8 cellular contexts compared by ENCODE assay signal in genomic region chr19:7636691-7637373, GRCh38. TPM values are rescaled to one million over a fixed set of nuclear protein-coding genes. Genes with fewer than 3 reads are reported as not detected.
DNase-seq lines count a peak whose midpoint lies in the region; ATAC-seq lines count a peak whose summit lies in the region.

Gene STXBP2 (plus strand): TSS chr19:7637110. CDS start chr19:7637150, 40 bp downstream.

- ATAC-seq in GM18502 (IDR thresholded peaks at IDR 0.05; ENCODE audit: poor library complexity, unreplicated experiment) (peak; percentile 73), HG03159 (IDR thresholded peaks at IDR 0.05; ENCODE audit: unreplicated experiment) (peak; percentile 75), GM21786 (IDR thresholded peaks at IDR 0.05; ENCODE audit: unreplicated experiment) (no peak)
- peak; percentile 98 for ATAC-seq in naive thymus-derived CD4-positive, alpha-beta T cell

- peaks cover 0 to 5% (median 0%) of the 10 kb centered on the region in 11 donors for H3K9me3 Mint-ChIP-seq in naive thymus-derived CD4-positive, alpha-beta T cell
- H3K9me3 Mint-ChIP-seq in stimulated activated naive CD8-positive, alpha-beta T cell treated with anti-CD3 and anti-CD28 coated beads, Interleukin-15, Interleukin-2, amounts not matched to agents 100 ng/mL and 50 ng/mL, for 24 hours, result no peaks in the 10 kb centered on the region

- H3K4me3 ChIP-seq in naive thymus-derived CD4-positive, alpha-beta T cell (ENCODE audit: low read length), result peak within 1 kb of the TSS; percentile 81

- peaks cover 0 to 34% (median 0%) of the 10 kb centered on the region in 3 experiments for H3K36me3 ChIP-seq in naive thymus-derived CD4-positive, alpha-beta T cell (ENCODE audit: control insufficient read depth in 2 of 3, insufficient read depth in 3 of 3, low read length in 3 of 3)

- peaks cover 0 to 13% (median 8%) of the 10 kb centered on the region in 5 donors for H3K36me3 Mint-ChIP-seq in naive thymus-derived CD4-positive, alpha-beta T cell
- H3K36me3 Mint-ChIP-seq in stimulated activated naive CD8-positive, alpha-beta T cell treated with anti-CD3 and anti-CD28 coated beads, Interleukin-15, Interleukin-2, amounts not matched to agents 100 ng/mL and 50 ng/mL, for 24 hours (ENCODE audit: low read depth), result peaks cover 11% of the 10 kb centered on the region

- POLR2A ChIA-PET in naive thymus-derived CD4-positive, alpha-beta T cell (lab: Charles Lee), result interaction anchor here (1.3 to 2.9 kb wide), 3 partner anchors 7 to 12 kb away, joined by 4 to 15 read pairs (median 8); partner anchors contain the start of genes PET100 and XAB2

- peak within 1 kb of the TSS; percentile 80 to 92 (median 88) for H3K27ac Mint-ChIP-seq in naive thymus-derived CD4-positive, alpha-beta T cell
- peak within 1 kb of the TSS; percentile 72 for H3K27ac Mint-ChIP-seq in stimulated activated naive CD8-positive, alpha-beta T cell treated with anti-CD3 and anti-CD28 coated beads, Interleukin-15, Interleukin-2, amounts not matched to agents 100 ng/mL and 50 ng/mL, for 24 hours

- DNase-seq in NCI-H748 treated with DMSO at 0.1 percent for 48 hours (lab: John Stamatoyannopoulos, UW) (peak; percentile 47), epidermal melanocyte (ENCODE audit: insufficient read length, low spot score) (peak; percentile 67)
- DNase-seq in activated CD8-positive, alpha-beta memory T cell treated with anti-CD3 and anti-CD28 coated beads, Interleukin-2, amount 50 U/mL, for 1 hour (ENCODE audit: extremely low read depth), result peak; percentile 70
- DNase-seq in naive thymus-derived CD4-positive, alpha-beta T cell, result peak; percentile 87 to 95 (median 93)

- H3K27me3 ChIP-seq in naive thymus-derived CD4-positive, alpha-beta T cell (ENCODE audit: control insufficient read depth in 2 of 2, insufficient read depth in 2 of 2, low read length in 2 of 2), result no peaks in the 10 kb centered on the region

- no peaks in the 10 kb centered on the region for H3K9me3 ChIP-seq in naive thymus-derived CD4-positive, alpha-beta T cell (ENCODE audit: control insufficient read depth in 2 of 3, low read length in 3 of 3)

- CTCF ChIA-PET in naive thymus-derived CD4-positive, alpha-beta T cell (lab: Charles Lee), result interaction anchor here (1.5 kb wide), 1 partner anchor 44 kb away, joined by 7 read pairs; the partner anchor contains the start of gene TRAPPC5

- peak within 1 kb of the TSS; percentile 89 for H3K27ac ChIP-seq in naive thymus-derived CD4-positive, alpha-beta T cell (ENCODE audit: low read depth, low read length)

- no peaks in the 10 kb centered on the region for H3K27me3 Mint-ChIP-seq in naive thymus-derived CD4-positive, alpha-beta T cell
- H3K27me3 Mint-ChIP-seq in stimulated activated naive CD8-positive, alpha-beta T cell treated with anti-CD3 and anti-CD28 coated beads, Interleukin-15, Interleukin-2, amounts not matched to agents 100 ng/mL and 50 ng/mL, for 24 hours, result no peaks in the 10 kb centered on the region

- H3K4me1 ChIP-seq in naive thymus-derived CD4-positive, alpha-beta T cell (ENCODE audit: control insufficient read depth in 2 of 2, insufficient read depth in 2 of 2, low read length in 2 of 2), result peaks cover 10 to 20% of the 10 kb centered on the region in 2 donors

- peak within 1 kb of the TSS; percentile 75 to 89 (median 82) for H3K4me3 Mint-ChIP-seq in naive thymus-derived CD4-positive, alpha-beta T cell
- H3K4me3 Mint-ChIP-seq in stimulated activated naive CD8-positive, alpha-beta T cell treated with anti-CD3 and anti-CD28 coated beads, Interleukin-15, Interleukin-2, amounts not matched to agents 100 ng/mL and 50 ng/mL, for 24 hours, result peak within 1 kb of the TSS; percentile 82

- peaks cover 15 to 49% (median 31%) of the 10 kb centered on the region in 7 donors for H3K4me1 Mint-ChIP-seq in naive thymus-derived CD4-positive, alpha-beta T cell
- H3K4me1 Mint-ChIP-seq in stimulated activated naive CD8-positive, alpha-beta T cell treated with anti-CD3 and anti-CD28 coated beads, Interleukin-15, Interleukin-2, amounts not matched to agents 100 ng/mL and 50 ng/mL, for 24 hours (ENCODE audit: low read depth), result peaks cover 28% of the 10 kb centered on the region

- intact Hi-C loops in naive thymus-derived CD4-positive, alpha-beta T cell (cut with micrococcal nuclease), result loop anchor here (1.0 kb wide), 3 partner anchors 8 to 192 kb away; partner anchors contain the start of genes PET100 (in 2 of the 2) and XAB2 (in 2 of the 2)

RNA-seq across cellular contexts. Expression of gene STXBP2, which starts in this region (rescaled TPM):
- 100 to 1,000 TPM; 158 to 411 (median 187) TPM for total RNA-seq in naive thymus-derived CD4-positive, alpha-beta T cell
- polyA plus RNA-seq in naive thymus-derived CD4-positive, alpha-beta T cell, result 10 to 100 TPM; 52.8 to 61.1 TPM
